In the genomic region with DNA sequence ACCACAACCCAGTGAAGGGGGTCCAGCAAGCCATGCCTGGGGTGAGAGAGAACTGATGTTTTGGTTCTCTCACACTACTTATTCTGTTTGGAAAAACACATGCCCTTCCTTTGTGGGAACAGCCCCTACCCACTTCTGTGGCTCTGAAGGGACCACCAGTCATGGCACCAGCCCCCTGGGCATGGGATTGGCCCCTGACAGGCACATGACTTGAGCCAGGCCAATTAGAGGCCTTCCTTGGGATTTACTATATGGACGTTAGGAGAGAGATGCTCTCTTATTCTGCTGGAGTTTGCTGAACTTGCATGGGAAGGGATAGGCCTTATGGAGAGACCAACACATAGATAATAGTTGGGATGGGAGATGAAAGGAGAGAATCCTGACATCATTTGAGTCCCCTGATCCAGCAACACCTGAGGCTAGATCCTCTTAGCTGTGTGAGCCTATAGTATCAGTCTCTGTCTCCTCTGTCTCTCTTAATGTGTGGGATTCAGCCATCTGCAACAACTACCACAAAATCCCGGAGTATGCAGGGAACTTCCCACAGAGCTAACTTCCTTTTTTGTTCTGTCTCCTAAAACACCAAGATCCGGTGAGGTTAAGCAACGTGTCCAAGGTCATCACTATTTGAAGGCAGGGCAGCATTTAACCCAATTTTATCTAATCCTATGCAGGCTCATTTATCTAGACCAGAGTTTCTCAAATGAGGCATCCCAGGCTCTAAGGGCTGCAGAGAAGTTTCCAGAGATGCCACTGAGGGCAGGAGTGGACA, we compare ENCODE assay signal across 1 cellular context.
TF ChIP-seq lines count a peak whose summit lies in the region.

No MANE protein-coding gene starts in this region.

TF ChIP-seq in K562, 482 proteins besides CTCF, POLR2A, EP300 and RAD21 (continued from another document):
- TF ChIP-seq GABPA (tag; conservative IDR thresholded peaks at IDR 0.05; ENCODE audit: low read depth): 0 out of 2 replicates have a peak, but pooled peaks have one; percentile 13
- peak; percentile 32; the same call in 1 of the 2 replicates for TF ChIP-seq TAL1 (IDR thresholded peaks at IDR 0.05)
- TF ChIP-seq SMARCE1 (IDR thresholded peaks at IDR 0.05): 0 out of 2 replicates have a peak, but pooled peaks have one; percentile 16
- TF ChIP-seq, protein P1, sequence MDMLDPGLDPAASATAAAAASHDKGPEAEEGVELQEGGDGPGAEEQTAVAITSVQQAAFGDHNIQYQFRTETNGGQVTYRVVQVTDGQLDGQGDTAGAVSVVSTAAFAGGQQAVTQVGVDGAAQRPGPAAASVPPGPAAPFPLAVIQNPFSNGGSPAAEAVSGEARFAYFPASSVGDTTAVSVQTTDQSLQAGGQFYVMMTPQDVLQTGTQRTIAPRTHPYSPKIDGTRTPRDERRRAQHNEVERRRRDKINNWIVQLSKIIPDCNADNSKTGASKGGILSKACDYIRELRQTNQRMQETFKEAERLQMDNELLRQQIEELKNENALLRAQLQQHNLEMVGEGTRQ (CRISPR knock-in tag; IDR thresholded peaks at IDR 0.05): peak; percentile 45; the same call in 1 of the 2 replicates
- TF ChIP-seq CBFA2T2 (conservative IDR thresholded peaks at IDR 0.05): peak; percentile 37; the same call in 1 of the 2 replicates
- TF ChIP-seq PRDM10 (IDR thresholded peaks at IDR 0.05; ENCODE audit: partially characterized antibody): peak; percentile 17
- peak; percentile 42; the same call in 1 of the 2 replicates for TF ChIP-seq CBFA2T3 (IDR thresholded peaks at IDR 0.05)
- peak; percentile 76 for TF ChIP-seq ESRRA (IDR thresholded peaks at IDR 0.05; ENCODE audit: borderline replicate concordance, low read depth)
- TF ChIP-seq TCF3 (CRISPR knock-in tag; IDR thresholded peaks at IDR 0.05): peak; percentile 32; the same call in 1 of the 2 replicates
- peak; percentile 36; the same call in 1 of the 2 replicates for TF ChIP-seq ARID1B (IDR thresholded peaks at IDR 0.05)
- TF ChIP-seq FOSL1 (tag; conservative IDR thresholded peaks at IDR 0.05): 0 out of 2 replicates have a peak, but pooled peaks have one; percentile 27
